Comparison of ENCODE assay signal across 20 cellular contexts in genomic region chr1:112383759-112384370, GRCh38.
"Had no signal": no experiment of that assay in that cellular context is flagged by ENCODE, and none has a peak within 500 bp of the region (broad histone marks: within the 10 kb centered on the region; RNA-seq: fewer than 3 reads in every experiment).

No MANE protein-coding gene starts in this region.

- H3K4me3 ChIP-seq: esophagus muscularis mucosa, gastrocnemius medialis, heart right ventricle, left lung, lung, suprapubic skin, tibial artery had no signal

- H3K27me3 ChIP-seq: esophagus muscularis mucosa, suprapubic skin had no signal

- DNase-seq: cerebellar nuclear complex; effector memory CD8-positive, alpha-beta T cell; gastrocnemius medialis; heart right ventricle; islet precursor cell; left lung; mesenchymal stem cell; naive thymus-derived CD8-positive, alpha-beta T cell; posterior cingulate gyrus; small intestine; stimulated activated CD4-positive, alpha-beta T cell treated with anti-CD3 and anti-CD28 coated beads, Interleukin-2, amount 100 ng/mL, for 48 hours; stimulated activated CD8-positive, alpha-beta memory T cell treated with anti-CD3 and anti-CD28 coated beads, Interleukin-4, amount 100 ng/mL, for 48 hours; stimulated activated naive CD8-positive, alpha-beta T cell treated with anti-CD3 and anti-CD28 coated beads, Interleukin-15, Interleukin-2, amounts not matched to agents 100 U/mL and 50 U/mL, for 24 hours; tibial artery had no signal

- H3K9me3 ChIP-seq: esophagus muscularis mucosa, gastrocnemius medialis, heart right ventricle, left lung, neutrophil, suprapubic skin, tibial artery had no signal

- H3K27ac ChIP-seq: epithelial cell of prostate, esophagus muscularis mucosa, gastrocnemius medialis, heart right ventricle, left lung, neutrophil, suprapubic skin, tibial artery had no signal

- ATAC-seq: effector memory CD8-positive, alpha-beta T cell; gastrocnemius medialis; left lung; naive thymus-derived CD8-positive, alpha-beta T cell; stimulated activated effector memory CD8-positive, alpha-beta T cell treated with anti-CD3 and anti-CD28 coated beads, Interleukin-12 subunit alpha, Interleukin-12 subunit beta, amount 100 ng/mL, for 72 hours; stimulated activated naive CD8-positive, alpha-beta T cell treated with anti-CD3 and anti-CD28 coated beads, Interleukin-15, Interleukin-2, amounts not matched to agents 100 U/mL and 50 U/mL, for 24 hours had no signal

- H3K36me3 ChIP-seq: esophagus muscularis mucosa, gastrocnemius medialis, heart right ventricle, left lung, neutrophil, suprapubic skin, tibial artery had no signal

- H3K4me1 ChIP-seq: gastrocnemius medialis, left lung had no signal
